In the genomic region with DNA sequence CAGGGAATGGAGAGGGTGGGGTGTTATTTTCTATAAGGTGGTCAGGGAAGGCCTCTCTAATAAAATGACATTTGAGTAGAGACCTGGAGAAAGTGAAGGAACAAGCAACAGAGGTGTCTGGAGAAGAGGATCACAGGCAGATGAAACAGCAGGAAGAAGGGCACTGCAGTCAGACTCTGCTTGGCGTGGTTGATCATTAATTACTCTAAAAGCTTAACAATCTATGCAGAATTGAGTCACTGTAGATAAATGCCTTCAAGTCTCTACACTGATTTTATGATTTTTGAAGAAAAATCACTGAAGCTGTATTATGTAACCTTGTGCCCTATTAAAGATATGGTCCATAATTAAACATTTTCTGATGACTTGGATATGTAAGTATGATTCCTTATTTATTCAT, we compare ENCODE assay signal across 17 cellular contexts.
DNase-seq lines count a peak whose midpoint lies in the region; ATAC-seq and TF ChIP-seq lines count a peak whose summit lies in the region.
"Had no signal": no experiment of that assay in that cellular context is flagged by ENCODE, and none has a peak within 500 bp of the region (broad histone marks: within the 10 kb centered on the region; RNA-seq: fewer than 3 reads in every experiment).

No MANE protein-coding gene starts in this region.

- WGBS in mesodermal cell (ENCODE audit: insufficient coverage in 2 of 2), 2 experiments, result 100% methylated on average over 1 of the region's 1 CpG; no CpG with 5 or more reads in 1 of the 2 experiments

- no peak for DNase-seq in Calu3
- no peak for DNase-seq in central memory CD8-positive, alpha-beta T cell (ENCODE audit: low spot score in 2 of 2)
- DNase-seq in foreskin keratinocyte, result no peak
- DNase-seq: CD4-positive, alpha-beta T cell; GF-D8; MM.1S; NCI-H1092; NCI-H1436 treated with DMSO at 0.1 percent for 48 hours; NCI-H2029; NCI-H2171; NCI-H446 had no signal

- peak overlapping the region; percentile 5 for H3K27ac Mint-ChIP-seq in Calu3 (ENCODE audit: unreplicated experiment)
- H3K27ac Mint-ChIP-seq in central memory CD8-positive, alpha-beta T cell (ENCODE audit: low read depth), result peak overlapping the region; percentile 20
- H3K27ac Mint-ChIP-seq: CD4-positive, alpha-beta T cell had no signal

- peak; percentile 28 for ATAC-seq in HG03175 (IDR thresholded peaks at IDR 0.05; ENCODE audit: unreplicated experiment)
- no peak for ATAC-seq in central memory CD8-positive, alpha-beta T cell (replicated peaks; ENCODE audit: extremely low read depth, poor library complexity, severe bottlenecking)
- ATAC-seq in GM21423 (IDR thresholded peaks at IDR 0.05; ENCODE audit: unreplicated experiment), result no peak
- ATAC-seq in HG02623 (IDR thresholded peaks at IDR 0.05; ENCODE audit: unreplicated experiment), result no peak
- ATAC-seq in foreskin keratinocyte, result no peak
- ATAC-seq: Panc1, Right ventricle myocardium inferior had no signal

- H3K9me3 Mint-ChIP-seq in Calu3 (ENCODE audit: low read depth, unreplicated experiment), result peaks cover 2% of the 10 kb centered on the region
- no peaks in the 10 kb centered on the region for H3K9me3 Mint-ChIP-seq in central memory CD8-positive, alpha-beta T cell

- CTCF ChIA-PET in Calu3 (lab: Charles Lee), result interaction anchor here (0.6 to 1.8 kb wide), 4 partner anchors 9 to 36 kb away, joined by 3 to 5 read pairs (median 3); no protein-coding TSS in a partner anchor

- TF ChIP-seq CTCF in Calu3 (IDR thresholded peaks at IDR 0.05; ENCODE audit: unreplicated experiment) (no peak), foreskin keratinocyte (conservative IDR thresholded peaks at IDR 0.05) (no peak)

- no peaks in the 10 kb centered on the region for H3K36me3 Mint-ChIP-seq in Calu3 (ENCODE audit: insufficient read depth, unreplicated experiment)
- H3K36me3 Mint-ChIP-seq in central memory CD8-positive, alpha-beta T cell (ENCODE audit: insufficient read depth), result peaks cover 3% of the 10 kb centered on the region

- no peaks in the 10 kb centered on the region for H3K27me3 Mint-ChIP-seq in Calu3 (ENCODE audit: unreplicated experiment)
- no peaks in the 10 kb centered on the region for H3K27me3 Mint-ChIP-seq in central memory CD8-positive, alpha-beta T cell
- H3K27me3 Mint-ChIP-seq: CD4-positive, alpha-beta T cell had no signal

- H3K4me1 ChIP-seq in mesodermal cell (ENCODE audit: control insufficient read depth, insufficient read depth, low read length, poor library complexity, severe bottlenecking), result peaks cover 28% of the 10 kb centered on the region
- peaks cover 34% of the 10 kb centered on the region for H3K4me1 ChIP-seq in foreskin keratinocyte

- H3K4me3 ChIP-seq in mesodermal cell (ENCODE audit: extremely low read depth, insufficient read depth, low read length, poor library complexity, severe bottlenecking), result no peak overlapping the region

- BruUV-seq in Calu3 (replicated peaks; lab: Mats Ljungman, UMichigan), result no TSS peak

- H3K27ac ChIP-seq in mesodermal cell (ENCODE audit: low read depth, low read length, severe bottlenecking) (peak overlapping the region; percentile 88), foreskin keratinocyte (no peak overlapping the region)

- H3K36me3 ChIP-seq in mesodermal cell (ENCODE audit: control insufficient read depth, insufficient read depth, low read length), result no peaks in the 10 kb centered on the region

- no peaks in the 10 kb centered on the region for H3K9me3 ChIP-seq in mesodermal cell (ENCODE audit: control insufficient read depth, low read length)

- intact Hi-C loops in Calu3 (cut with micrococcal nuclease; ENCODE audit: unreplicated experiment), result no loop called here

- H3K4me3 Mint-ChIP-seq in Calu3 (ENCODE audit: low read depth, unreplicated experiment), result peak overlapping the region; percentile 8
- no peak overlapping the region for H3K4me3 Mint-ChIP-seq in central memory CD8-positive, alpha-beta T cell
- H3K4me3 Mint-ChIP-seq: CD4-positive, alpha-beta T cell had no signal

- peaks cover 30% of the 10 kb centered on the region for H3K4me1 Mint-ChIP-seq in Calu3 (ENCODE audit: low read depth, unreplicated experiment)
- H3K4me1 Mint-ChIP-seq in central memory CD8-positive, alpha-beta T cell, result peaks cover 58% of the 10 kb centered on the region

- no peaks in the 10 kb centered on the region for H3K27me3 ChIP-seq in foreskin keratinocyte
